Comparison of ENCODE assay signal across 8 cellular contexts in the genomic region with DNA sequence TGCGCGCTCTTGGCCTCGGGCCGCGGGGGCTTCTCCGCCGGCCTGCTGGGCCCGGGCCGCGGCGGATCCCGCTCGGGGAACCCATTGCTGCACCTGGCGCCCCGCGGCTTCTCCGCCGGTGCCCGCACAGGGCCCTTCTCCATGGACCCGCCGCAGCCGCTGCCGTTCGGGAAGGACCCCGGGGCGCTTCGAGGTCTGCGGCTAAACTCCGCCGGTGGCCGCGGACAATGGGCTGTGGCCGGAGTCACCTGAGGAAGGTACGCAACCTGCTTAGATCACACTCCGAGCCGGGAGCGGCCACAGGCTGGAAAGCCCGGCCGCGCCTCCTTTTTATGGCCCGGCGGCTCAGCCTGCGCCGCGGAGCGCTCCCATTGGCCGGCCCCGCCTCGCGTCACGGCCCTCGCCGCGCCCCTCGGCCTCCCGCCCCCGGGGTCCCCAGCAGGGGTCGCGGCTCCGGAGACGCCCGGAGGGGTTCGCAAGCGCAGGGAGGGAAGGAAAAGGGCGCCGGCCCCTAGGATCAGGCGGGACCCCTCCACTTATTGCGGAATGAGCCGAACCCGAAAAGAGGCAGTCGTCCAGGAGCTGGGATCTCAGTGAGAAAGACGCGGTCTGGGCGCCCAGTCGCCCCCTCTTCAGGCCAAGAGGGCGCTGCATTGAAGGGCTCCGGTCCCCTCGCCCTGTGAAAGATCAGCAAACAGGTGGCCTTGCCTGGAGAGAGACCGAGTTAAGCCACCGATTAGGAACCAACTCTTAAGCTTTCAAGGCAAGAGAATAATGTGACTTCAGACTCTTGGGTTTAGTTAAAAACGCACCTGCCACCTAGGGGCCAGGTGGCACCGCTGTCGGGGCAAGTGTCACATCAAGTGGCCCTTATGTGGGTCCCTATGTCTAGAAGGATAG. TPM values are rescaled to one million over a fixed set of nuclear protein-coding genes. Genes with fewer than 3 reads are reported as not detected.
DNase-seq lines count a peak whose midpoint lies in the region; ATAC-seq, FAIRE-seq and TF ChIP-seq lines count a peak whose summit lies in the region.

A gene with protein sequence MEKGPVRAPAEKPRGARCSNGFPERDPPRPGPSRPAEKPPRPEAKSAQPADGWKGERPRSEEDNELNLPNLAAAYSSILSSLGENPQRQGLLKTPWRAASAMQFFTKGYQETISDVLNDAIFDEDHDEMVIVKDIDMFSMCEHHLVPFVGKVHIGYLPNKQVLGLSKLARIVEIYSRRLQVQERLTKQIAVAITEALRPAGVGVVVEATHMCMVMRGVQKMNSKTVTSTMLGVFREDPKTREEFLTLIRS (minus strand): TSS at position 306 of the 900 bp plus-strand sequence. CDS start 163 bp downstream, at position 143.

- 1% methylated on average over 18 of the region's 83 CpGs for WGBS in A549 (ENCODE audit: missing lambda C conversion rate)

- H3K9me3 ChIP-seq in A549: no peaks in the 10 kb centered on the region

- H3K4me1 Mint-ChIP-seq in activated B cell treated with CpG ODN at 0.5 μM for 24 hours: peaks cover 14% of the 10 kb centered on the region

- POLR2A ChIA-PET in A549 (lab: Yijun Ruan, JAX): interaction anchor here (0.6 to 1.0 kb wide), 6 partner anchors 10 to 337 kb away, joined by 3 to 4 read pairs (median 3); a partner anchor contains a TSS
- POLR2A ChIA-PET in activated B cell treated with CpG ODN at 0.5 μM for 24 hours (lab: Charles Lee): interaction anchor here (0.6 to 3.0 kb wide), 11 partner anchors 11 to 414 kb away, joined by 3 to 18 read pairs (median 5); a partner anchor contains a TSS

- peak within 1 kb of the TSS; percentile 100 for H3K4me2 ChIP-seq in A549

- peak within 1 kb of the TSS; percentile 70 for H3K4me3 ChIP-seq in A549

- peak; percentile 95 for TF ChIP-seq POLR2A in A549 (IDR thresholded peaks at IDR 0.05; ENCODE audit: low read length)

- CTCF ChIA-PET in A549 (lab: Yijun Ruan, JAX): interaction anchor here (0.6 to 2.3 kb wide), 18 partner anchors 8 to 129 kb away, joined by 3 to 9 read pairs (median 4); no protein-coding TSS in a partner anchor
- CTCF ChIA-PET in activated B cell treated with CpG ODN at 0.5 μM for 24 hours (lab: Charles Lee): interaction anchor here (0.7 to 1.5 kb wide), 8 partner anchors 9 to 337 kb away, joined by 3 to 12 read pairs (median 4); no protein-coding TSS in a partner anchor

- intact Hi-C loops in activated B cell treated with CpG ODN at 0.5 μM for 24 hours (cut with micrococcal nuclease): loop anchor here (1.0 to 10.0 kb wide), 15 partner anchors 9 to 506 kb away; a partner anchor contains a TSS

- H3K4me1 ChIP-seq in A549: peaks cover 9% of the 10 kb centered on the region; the same call in 2 of the 3 replicates

- H3K9me3 Mint-ChIP-seq in activated B cell treated with CpG ODN at 0.5 μM for 24 hours: no peaks in the 10 kb centered on the region

- H3K4me3 Mint-ChIP-seq in activated B cell treated with CpG ODN at 0.5 μM for 24 hours: peak within 1 kb of the TSS; percentile 89

- FAIRE-seq in A549 (lab: Jason Lieb, UNC): no peak

- peaks cover 2% of the 10 kb centered on the region for H3K36me3 Mint-ChIP-seq in activated B cell treated with CpG ODN at 0.5 μM for 24 hours (ENCODE audit: low read depth)

- TF ChIP-seq EP300 in A549 (IDR thresholded peaks at IDR 0.05): no peak

- H3K27me3 Mint-ChIP-seq in activated B cell treated with CpG ODN at 0.5 μM for 24 hours: no peaks in the 10 kb centered on the region

- peak; percentile 69 to 71 for DNase-seq in A549 (ENCODE audit: low read depth in 1 of 2, low spot score in 1 of 2)
- DNase-seq in NCI-H2107 (lab: John Stamatoyannopoulos, UW): peak; percentile 78
- peak; percentile 85 for DNase-seq in activated B cell treated with CpG ODN at 0.5 μM for 24 hours
- peak; percentile 74 for DNase-seq in central memory CD4-positive, alpha-beta T cell
- DNase-seq in left lobe of liver (ENCODE audit: low spot score): peak; percentile 91
- DNase-seq in stimulated activated CD4-positive, alpha-beta T cell treated with anti-CD3 and anti-CD28 coated beads, Interleukin-4, amount 100 ng/mL, for 1 hour: peak; percentile 79

- TF ChIP-seq RAD21 in A549 (conservative IDR thresholded peaks at IDR 0.05 in 1 of 2, IDR thresholded peaks at IDR 0.05 in 1 of 2): no peak; a peak in 1 of 5 replicates

- peak; percentile 54 for TF ChIP-seq CTCF in A549 (IDR thresholded peaks at IDR 0.05)
- no peak for TF ChIP-seq CTCF in activated B cell treated with CpG ODN at 0.5 μM for 24 hours (IDR thresholded peaks at IDR 0.05)

- peak within 1 kb of the TSS; percentile 63 to 90 for H3K27ac ChIP-seq in A549

- H3K27ac Mint-ChIP-seq in activated B cell treated with CpG ODN at 0.5 μM for 24 hours: peak within 1 kb of the TSS; percentile 90

- ATAC-seq in A549: peak; percentile 90 to 94
- peak; percentile 68 for ATAC-seq in GM18519 (IDR thresholded peaks at IDR 0.05; ENCODE audit: low FRiP score, unreplicated experiment)
- ATAC-seq in HG03045 (IDR thresholded peaks at IDR 0.05; ENCODE audit: unreplicated experiment): peak; percentile 86
- ATAC-seq in activated B cell treated with CpG ODN at 0.5 μM for 24 hours (ENCODE audit: low read depth): peak; percentile 87
- ATAC-seq in left lobe of liver: peak; percentile 91

TF ChIP-seq in A549, 52 proteins besides CTCF, POLR2A, EP300 and RAD21:
- TF ChIP-seq RCOR1 (IDR thresholded peaks at IDR 0.05; ENCODE audit: low read depth, low read length) (no peak), FOXS1 (CRISPR knock-in tag; IDR thresholded peaks at IDR 0.05) (no peak), PHF8 (IDR thresholded peaks at IDR 0.05; ENCODE audit: borderline replicate concordance, low read depth) (peak; percentile 89), JUN (IDR thresholded peaks at IDR 0.05) (peak in 1 of 2 experiments; percentile 48; a peak in 1 of 5 replicates), GATA3 (IDR thresholded peaks at IDR 0.05; ENCODE audit: borderline replicate concordance) (0 out of 2 replicates have a peak, but pooled peaks have one; percentile 8), RFX5 (IDR thresholded peaks at IDR 0.05) (peak; percentile 31; the same call in 1 of the 2 replicates)
- TF ChIP-seq, protein P1, sequence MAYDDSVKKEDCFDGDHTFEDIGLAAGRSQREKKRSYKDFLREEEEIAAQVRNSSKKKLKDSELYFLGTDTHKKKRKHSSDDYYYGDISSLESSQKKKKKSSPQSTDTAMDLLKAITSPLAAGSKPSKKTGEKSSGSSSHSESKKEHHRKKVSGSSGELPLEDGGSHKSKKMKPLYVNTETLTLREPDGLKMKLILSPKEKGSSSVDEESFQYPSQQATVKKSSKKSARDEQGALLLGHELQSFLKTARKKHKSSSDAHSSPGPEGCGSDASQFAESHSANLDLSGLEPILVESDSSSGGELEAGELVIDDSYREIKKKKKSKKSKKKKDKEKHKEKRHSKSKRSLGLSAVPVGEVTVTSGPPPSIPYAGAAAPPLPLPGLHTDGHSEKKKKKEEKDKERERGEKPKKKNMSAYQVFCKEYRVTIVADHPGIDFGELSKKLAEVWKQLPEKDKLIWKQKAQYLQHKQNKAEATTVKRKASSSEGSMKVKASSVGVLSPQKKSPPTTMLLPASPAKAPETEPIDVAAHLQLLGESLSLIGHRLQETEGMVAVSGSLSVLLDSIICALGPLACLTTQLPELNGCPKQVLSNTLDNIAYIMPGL (CRISPR knock-in tag; IDR thresholded peaks at IDR 0.05; ENCODE audit: borderline replicate concordance): peak; percentile 15; the same call in 1 of the 2 replicates
- TF ChIP-seq, protein P2, sequence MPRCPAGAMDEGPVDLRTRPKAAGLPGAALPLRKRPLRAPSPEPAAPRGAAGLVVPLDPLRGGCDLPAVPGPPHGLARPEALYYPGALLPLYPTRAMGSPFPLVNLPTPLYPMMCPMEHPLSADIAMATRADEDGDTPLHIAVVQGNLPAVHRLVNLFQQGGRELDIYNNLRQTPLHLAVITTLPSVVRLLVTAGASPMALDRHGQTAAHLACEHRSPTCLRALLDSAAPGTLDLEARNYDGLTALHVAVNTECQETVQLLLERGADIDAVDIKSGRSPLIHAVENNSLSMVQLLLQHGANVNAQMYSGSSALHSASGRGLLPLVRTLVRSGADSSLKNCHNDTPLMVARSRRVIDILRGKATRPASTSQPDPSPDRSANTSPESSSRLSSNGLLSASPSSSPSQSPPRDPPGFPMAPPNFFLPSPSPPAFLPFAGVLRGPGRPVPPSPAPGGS (IDR thresholded peaks at IDR 0.05): peak; percentile 72; the same call in 1 of the 3 replicates

RNA-seq across cellular contexts. Expression of the gene that starts here (rescaled TPM):
- polyA plus RNA-seq in A549 (2011; rRNA removed) (4.4 and 5.0 TPM in 2 replicates), A549 (2017; fragmentation: RNase III; extraction: RNeasy Plus Mini Kit Qiagen cat#74134 plus additional on column Dnase treatment) (2.9 to 3.0 TPM (median 3.0 TPM) in 3 replicates)
- polyA plus RNA-seq in A549 (2012; cell fraction: cytosol; rRNA removed): 1.5 and 2.1 TPM in 2 replicates
- polyA plus RNA-seq in A549 (2012; cell fraction: nucleus; rRNA removed): 1.8 TPM in 2 replicates
- 3.6 and 7.2 TPM in 2 replicates for polyA minus RNA-seq in A549 (2011; rRNA and poly(A)+ RNA removed)
- total RNA-seq in activated B cell treated with CpG ODN at 0.5 μM for 24 hours (15.5 and 17.2 TPM in 2 replicates), left lobe of liver (71.0 TPM)

Comparison
In these comparisons a context has a peak if more than half of its experiments do, and no peak if none do; other contexts are left out.
1. Peak in every context shown above with its lines: DNase-seq, ATAC-seq, H3K4me3 ChIP-seq and H3K27ac ChIP-seq.